9 cellular contexts compared by ENCODE assay signal in the genomic region with DNA sequence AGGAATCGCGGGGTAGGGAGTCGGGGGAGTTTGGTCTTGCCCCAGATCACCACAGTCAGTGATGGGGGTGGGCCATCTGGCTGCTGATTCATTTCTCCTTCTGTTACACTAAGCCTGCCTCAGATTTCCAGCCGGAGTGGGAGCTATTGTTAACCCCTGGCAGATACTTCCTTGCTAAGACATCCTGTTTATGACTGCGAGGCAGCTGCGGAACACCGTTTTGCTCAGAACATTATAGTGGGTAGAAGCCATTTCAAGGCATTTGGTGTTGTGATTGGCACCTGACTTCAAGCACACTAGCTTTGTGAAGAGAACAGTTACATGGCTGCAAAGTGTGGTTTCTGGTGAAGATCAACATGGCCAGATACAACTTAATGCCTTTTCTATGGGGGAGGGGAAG.
DNase-seq lines count a peak whose midpoint lies in the region; ATAC-seq and TF ChIP-seq lines count a peak whose summit lies in the region.
"Had no signal": no experiment of that assay in that cellular context is flagged by ENCODE, and none has a peak within 500 bp of the region (broad histone marks: within the 10 kb centered on the region; RNA-seq: fewer than 3 reads in every experiment).

No MANE protein-coding gene starts in this region.

- peaks cover 23% of the 10 kb centered on the region for H3K36me3 ChIP-seq in GM23338 (ENCODE audit: insufficient read depth)
- H3K36me3 ChIP-seq in SJCRH30 = no peaks in the 10 kb centered on the region
- peaks cover 53% of the 10 kb centered on the region for H3K36me3 ChIP-seq in MG63

- H3K4me1 Mint-ChIP-seq in GM23338 = peaks cover 16% of the 10 kb centered on the region

- no peaks in the 10 kb centered on the region for H3K9me3 Mint-ChIP-seq in GM23338
- H3K9me3 Mint-ChIP-seq: stimulated activated effector memory CD8-positive, alpha-beta T cell treated with anti-CD3 and anti-CD28 coated beads, Interleukin-12 subunit alpha, Interleukin-12 subunit beta, amount 100 ng/mL, for 72 hours had no signal

- H3K27me3 Mint-ChIP-seq in GM23338 (ENCODE audit: insufficient read depth, low read depth, poor library complexity) = no peaks in the 10 kb centered on the region

- H3F3A ChIP-seq in GM23338 (replicated peaks; ENCODE audit: low read depth) = no peaks in the 10 kb centered on the region

- H3K4me3 Mint-ChIP-seq in GM23338 = no peak overlapping the region
- H3K4me3 Mint-ChIP-seq: stimulated activated effector memory CD8-positive, alpha-beta T cell treated with anti-CD3 and anti-CD28 coated beads, Interleukin-12 subunit alpha, Interleukin-12 subunit beta, amount 100 ng/mL, for 72 hours had no signal

- H3K4me2 ChIP-seq in GM23338 = no peak overlapping the region

- H3K27me3 ChIP-seq in GM23338 (ENCODE audit: insufficient read depth) = no peaks in the 10 kb centered on the region
- no peaks in the 10 kb centered on the region for H3K27me3 ChIP-seq in SJCRH30
- no peaks in the 10 kb centered on the region for H3K27me3 ChIP-seq in MG63

- ATAC-seq in GM23338 = no peak
- no peak for ATAC-seq in GM21381 (IDR thresholded peaks at IDR 0.05; ENCODE audit: unreplicated experiment)
- ATAC-seq: stimulated activated effector memory CD8-positive, alpha-beta T cell treated with anti-CD3 and anti-CD28 coated beads, Interleukin-12 subunit alpha, Interleukin-12 subunit beta, amount 100 ng/mL, for 72 hours had no signal

- H3K79me2 ChIP-seq in GM23338 (replicated peaks; ENCODE audit: insufficient read depth) = peaks cover 46% of the 10 kb centered on the region

- TF ChIP-seq CTCF in GM23338 (conservative IDR thresholded peaks at IDR 0.05; ENCODE audit: low read depth in 2 of 2) = no peak

- H3K9me2 ChIP-seq in GM23338 (ENCODE audit: insufficient read depth) = no peaks in the 10 kb centered on the region

- H3K4me1 ChIP-seq in GM23338 (ENCODE audit: insufficient read depth) = peaks cover 19% of the 10 kb centered on the region
- H3K4me1 ChIP-seq in SJCRH30 = peaks cover 8% of the 10 kb centered on the region; the same call in 1 of the 2 replicates

- H3K36me3 Mint-ChIP-seq in GM23338 (ENCODE audit: low read depth) = peaks cover 33% of the 10 kb centered on the region

- H3K9me3 ChIP-seq in SJCRH30 (replicated peaks) (no peaks in the 10 kb centered on the region), MG63 (no peaks in the 10 kb centered on the region)

- peak overlapping the region; percentile 78 for H3K27ac ChIP-seq in GM23338 (ENCODE audit: low read depth)
- H3K27ac ChIP-seq in SJCRH30 = no peak overlapping the region

- H4K20me1 ChIP-seq in GM23338 (replicated peaks; ENCODE audit: insufficient read depth) = peaks cover 12% of the 10 kb centered on the region

- H3K4me3 ChIP-seq in GM23338 (no peak overlapping the region), SJCRH30 (no peak overlapping the region), skeletal muscle cell (ENCODE audit: low read depth, low read length) (no peak overlapping the region), MG63 (no peak overlapping the region)

- peak overlapping the region; percentile 70; the same call in 1 of the 2 replicates for H3K27ac Mint-ChIP-seq in GM23338
- H3K27ac Mint-ChIP-seq: stimulated activated effector memory CD8-positive, alpha-beta T cell treated with anti-CD3 and anti-CD28 coated beads, Interleukin-12 subunit alpha, Interleukin-12 subunit beta, amount 100 ng/mL, for 72 hours had no signal

- H2AFZ ChIP-seq in GM23338 = no peak overlapping the region

- DNase-seq in GM23338 (ENCODE audit: low spot score) (no peak), SJCRH30 (peak; percentile 58 to 72), dermis blood vessel endothelial cell (peak; percentile 99), skeletal muscle cell (ENCODE audit: low read depth) (peak; percentile 74), MG63 (no peak), C1 segment of cervical spinal cord (lab: John Stamatoyannopoulos, UW) (no peak)
- DNase-seq: NCI-H446 treated with DMSO at 0.1 percent for 48 hours had no signal

TF ChIP-seq in GM23338, 12 proteins besides CTCF, POLR2A, EP300 and RAD21 (continues in another document):
- TF ChIP-seq, protein P1, sequence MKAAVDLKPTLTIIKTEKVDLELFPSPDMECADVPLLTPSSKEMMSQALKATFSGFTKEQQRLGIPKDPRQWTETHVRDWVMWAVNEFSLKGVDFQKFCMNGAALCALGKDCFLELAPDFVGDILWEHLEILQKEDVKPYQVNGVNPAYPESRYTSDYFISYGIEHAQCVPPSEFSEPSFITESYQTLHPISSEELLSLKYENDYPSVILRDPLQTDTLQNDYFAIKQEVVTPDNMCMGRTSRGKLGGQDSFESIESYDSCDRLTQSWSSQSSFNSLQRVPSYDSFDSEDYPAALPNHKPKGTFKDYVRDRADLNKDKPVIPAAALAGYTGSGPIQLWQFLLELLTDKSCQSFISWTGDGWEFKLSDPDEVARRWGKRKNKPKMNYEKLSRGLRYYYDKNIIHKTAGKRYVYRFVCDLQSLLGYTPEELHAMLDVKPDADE (IDR thresholded peaks at IDR 0.05) = no peak
- TF ChIP-seq EZH2 (IDR thresholded peaks at IDR 0.05; ENCODE audit: low read depth, unreplicated experiment) = no peak
- no peak for TF ChIP-seq POLR2AphosphoS5 (IDR thresholded peaks at IDR 0.05; ENCODE audit: low read depth)
- TF ChIP-seq, protein P2, sequence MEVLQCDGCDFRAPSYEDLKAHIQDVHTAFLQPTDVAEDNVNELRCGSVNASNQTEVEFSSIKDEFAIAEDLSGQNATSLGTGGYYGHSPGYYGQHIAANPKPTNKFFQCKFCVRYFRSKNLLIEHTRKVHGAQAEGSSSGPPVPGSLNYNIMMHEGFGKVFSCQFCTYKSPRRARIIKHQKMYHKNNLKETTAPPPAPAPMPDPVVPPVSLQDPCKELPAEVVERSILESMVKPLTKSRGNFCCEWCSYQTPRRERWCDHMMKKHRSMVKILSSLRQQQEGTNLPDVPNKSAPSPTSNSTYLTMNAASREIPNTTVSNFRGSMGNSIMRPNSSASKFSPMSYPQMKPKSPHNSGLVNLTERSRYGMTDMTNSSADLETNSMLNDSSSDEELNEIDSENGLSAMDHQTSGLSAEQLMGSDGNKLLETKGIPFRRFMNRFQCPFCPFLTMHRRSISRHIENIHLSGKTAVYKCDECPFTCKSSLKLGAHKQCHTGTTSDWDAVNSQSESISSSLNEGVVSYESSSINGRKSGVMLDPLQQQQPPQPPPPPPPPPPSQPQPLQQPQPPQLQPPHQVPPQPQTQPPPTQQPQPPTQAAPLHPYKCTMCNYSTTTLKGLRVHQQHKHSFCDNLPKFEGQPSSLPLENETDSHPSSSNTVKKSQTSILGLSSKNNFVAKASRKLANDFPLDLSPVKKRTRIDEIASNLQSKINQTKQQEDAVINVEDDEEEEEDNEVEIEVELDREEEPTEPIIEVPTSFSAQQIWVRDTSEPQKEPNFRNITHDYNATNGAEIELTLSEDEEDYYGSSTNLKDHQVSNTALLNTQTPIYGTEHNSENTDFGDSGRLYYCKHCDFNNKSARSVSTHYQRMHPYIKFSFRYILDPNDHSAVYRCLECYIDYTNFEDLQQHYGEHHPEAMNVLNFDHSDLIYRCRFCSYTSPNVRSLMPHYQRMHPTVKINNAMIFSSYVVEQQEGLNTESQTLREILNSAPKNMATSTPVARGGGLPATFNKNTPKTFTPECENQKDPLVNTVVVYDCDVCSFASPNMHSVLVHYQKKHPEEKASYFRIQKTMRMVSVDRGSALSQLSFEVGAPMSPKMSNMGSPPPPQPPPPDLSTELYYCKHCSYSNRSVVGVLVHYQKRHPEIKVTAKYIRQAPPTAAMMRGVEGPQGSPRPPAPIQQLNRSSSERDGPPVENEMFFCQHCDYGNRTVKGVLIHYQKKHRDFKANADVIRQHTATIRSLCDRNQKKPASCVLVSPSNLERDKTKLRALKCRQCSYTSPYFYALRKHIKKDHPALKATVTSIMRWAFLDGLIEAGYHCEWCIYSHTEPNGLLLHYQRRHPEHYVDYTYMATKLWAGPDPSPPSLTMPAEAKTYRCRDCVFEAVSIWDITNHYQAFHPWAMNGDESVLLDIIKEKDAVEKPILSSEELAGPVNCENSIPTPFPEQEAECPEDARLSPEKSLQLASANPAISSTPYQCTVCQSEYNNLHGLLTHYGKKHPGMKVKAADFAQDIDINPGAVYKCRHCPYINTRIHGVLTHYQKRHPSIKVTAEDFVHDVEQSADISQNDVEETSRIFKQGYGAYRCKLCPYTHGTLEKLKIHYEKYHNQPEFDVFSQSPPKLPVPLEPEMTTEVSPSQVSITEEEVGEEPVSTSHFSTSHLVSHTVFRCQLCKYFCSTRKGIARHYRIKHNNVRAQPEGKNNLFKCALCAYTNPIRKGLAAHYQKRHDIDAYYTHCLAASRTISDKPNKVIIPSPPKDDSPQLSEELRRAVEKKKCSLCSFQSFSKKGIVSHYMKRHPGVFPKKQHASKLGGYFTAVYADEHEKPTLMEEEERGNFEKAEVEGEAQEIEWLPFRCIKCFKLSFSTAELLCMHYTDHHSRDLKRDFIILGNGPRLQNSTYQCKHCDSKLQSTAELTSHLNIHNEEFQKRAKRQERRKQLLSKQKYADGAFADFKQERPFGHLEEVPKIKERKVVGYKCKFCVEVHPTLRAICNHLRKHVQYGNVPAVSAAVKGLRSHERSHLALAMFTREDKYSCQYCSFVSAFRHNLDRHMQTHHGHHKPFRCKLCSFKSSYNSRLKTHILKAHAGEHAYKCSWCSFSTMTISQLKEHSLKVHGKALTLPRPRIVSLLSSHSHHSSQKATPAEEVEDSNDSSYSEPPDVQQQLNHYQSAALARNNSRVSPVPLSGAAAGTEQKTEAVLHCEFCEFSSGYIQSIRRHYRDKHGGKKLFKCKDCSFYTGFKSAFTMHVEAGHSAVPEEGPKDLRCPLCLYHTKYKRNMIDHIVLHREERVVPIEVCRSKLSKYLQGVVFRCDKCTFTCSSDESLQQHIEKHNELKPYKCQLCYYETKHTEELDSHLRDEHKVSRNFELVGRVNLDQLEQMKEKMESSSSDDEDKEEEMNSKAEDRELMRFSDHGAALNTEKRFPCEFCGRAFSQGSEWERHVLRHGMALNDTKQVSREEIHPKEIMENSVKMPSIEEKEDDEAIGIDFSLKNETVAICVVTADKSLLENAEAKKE (CRISPR knock-in tag; IDR thresholded peaks at IDR 0.05) = no peak
- TF ChIP-seq ZNF331 (CRISPR knock-in tag; IDR thresholded peaks at IDR 0.05; ENCODE audit: low read depth) = no peak
- no peak for TF ChIP-seq CREB1 (CRISPR knock-in tag; IDR thresholded peaks at IDR 0.05; ENCODE audit: low read depth)
- no peak for TF ChIP-seq NANOG (IDR thresholded peaks at IDR 0.05; ENCODE audit: borderline replicate concordance)

Comparison
In these comparisons a context has a peak if more than half of its experiments do, and no peak if none do; other contexts are left out.
1. DNase-seq: peak in SJCRH30 (2 of 2), dermis blood vessel endothelial cell (single experiment) and skeletal muscle cell (single experiment); none in GM23338 (single experiment), MG63 (single experiment) and C1 segment of cervical spinal cord (0 of 14).